In genomic region chr3:142243134-142243533, GRCh38 we compare ENCODE assay signal across 11 cellular contexts. TPM values are rescaled to one million over a fixed set of nuclear protein-coding genes. Genes with fewer than 3 reads are reported as not detected.
DNase-seq lines count a peak whose midpoint lies in the region; ATAC-seq, FAIRE-seq and TF ChIP-seq lines count a peak whose summit lies in the region.
"Had no signal": no experiment of that assay in that cellular context is flagged by ENCODE, and none has a peak within 500 bp of the region (broad histone marks: within the 10 kb centered on the region; RNA-seq: fewer than 3 reads in every experiment).

No MANE protein-coding gene starts in this region.

- WGBS in endodermal cell (ENCODE audit: insufficient coverage in 1 of 2, insufficient read length in 1 of 2), 2 experiments: 81 to 100% methylated on average over 2 of the region's 2 CpGs
- WGBS in mesendoderm (ENCODE audit: extremely low coverage, insufficient coverage, low lambda C conversion rate): no CpG with 5 or more reads among the region's 2 CpGs

- H3K4me3 Mint-ChIP-seq in endodermal cell: no peak overlapping the region
- no peak overlapping the region for H3K4me3 Mint-ChIP-seq in neural progenitor cell
- no peak overlapping the region for H3K4me3 Mint-ChIP-seq in activated T-cell treated with anti-CD3 and anti-CD28 coated beads, Interleukin-2, amount 50 U/mL, for 4 hours
- H3K4me3 Mint-ChIP-seq: CD8-positive, alpha-beta memory T cell had no signal

- H3K4ac ChIP-seq in mesendoderm (ENCODE audit: low read depth, low read length): no peak overlapping the region

- H3K4me1 Mint-ChIP-seq in endodermal cell (peaks cover 9% of the 10 kb centered on the region), neural progenitor cell (peaks cover 2% of the 10 kb centered on the region)
- no peaks in the 10 kb centered on the region for H3K4me1 Mint-ChIP-seq in activated T-cell treated with anti-CD3 and anti-CD28 coated beads, Interleukin-2, amount 50 U/mL, for 4 hours (ENCODE audit: low read depth)
- H3K4me1 Mint-ChIP-seq: CD8-positive, alpha-beta memory T cell had no signal

- no peak overlapping the region for H2BK15ac ChIP-seq in mesendoderm (replicated peaks; ENCODE audit: low read depth)

- H3K27me3 Mint-ChIP-seq in endodermal cell (ENCODE audit: insufficient read depth) (peaks cover 4% of the 10 kb centered on the region), neural progenitor cell (ENCODE audit: insufficient read depth, low read depth) (no peaks in the 10 kb centered on the region)
- H3K27me3 Mint-ChIP-seq in activated T-cell treated with anti-CD3 and anti-CD28 coated beads, Interleukin-2, amount 50 U/mL, for 4 hours (ENCODE audit: low read depth): peaks cover 18% of the 10 kb centered on the region

- peak overlapping the region; percentile 8 for H3K9ac ChIP-seq in endodermal cell (ENCODE audit: extremely low read depth, low read length, poor library complexity, severe bottlenecking)
- no peak overlapping the region for H3K9ac ChIP-seq in neural progenitor cell
- no peak overlapping the region for H3K9ac ChIP-seq in mesendoderm (ENCODE audit: low read length)

- H3K9me3 ChIP-seq in endodermal cell (ENCODE audit: control insufficient read depth, low read length) (peaks cover 12% of the 10 kb centered on the region), neural progenitor cell (ENCODE audit: low read depth) (peaks cover 15% of the 10 kb centered on the region)
- H3K9me3 ChIP-seq: HAP-1 had no signal

- no peaks in the 10 kb centered on the region for H3K79me2 ChIP-seq in neural progenitor cell (ENCODE audit: low read depth)
- no peaks in the 10 kb centered on the region for H3K79me2 ChIP-seq in mesendoderm (ENCODE audit: control insufficient read depth, insufficient read depth, low read length)

- H3K4me3 ChIP-seq in H7 (ENCODE audit: insufficient read depth, low read depth, low read length) (no peak overlapping the region), endodermal cell (ENCODE audit: low read length) (peak overlapping the region; percentile 35), neural progenitor cell (no peak overlapping the region), mesendoderm (ENCODE audit: low read length) (no peak overlapping the region)
- H3K4me3 ChIP-seq: HAP-1 had no signal

- no peak overlapping the region for H3K23ac ChIP-seq in mesendoderm (ENCODE audit: low read length)

- H3K4me1 ChIP-seq in endodermal cell (ENCODE audit: control insufficient read depth, insufficient read depth, low read length): no peaks in the 10 kb centered on the region
- peaks cover 17% of the 10 kb centered on the region for H3K4me1 ChIP-seq in neural progenitor cell
- H3K4me1 ChIP-seq in mesendoderm (ENCODE audit: control insufficient read depth, low read depth, low read length): no peaks in the 10 kb centered on the region
- H3K4me1 ChIP-seq: HAP-1 had no signal

- no peak overlapping the region for H2BK120ac ChIP-seq in mesendoderm (ENCODE audit: low read depth, low read length)

- H3K79me1 ChIP-seq in mesendoderm (ENCODE audit: low read length): no peaks in the 10 kb centered on the region

- no peak for ATAC-seq in activated T-cell treated with anti-CD3 and anti-CD28 coated beads, Interleukin-2, amount 50 U/mL, for 4 hours

- no peak overlapping the region for H2AFZ ChIP-seq in neural progenitor cell (replicated peaks)

- H3K9me3 Mint-ChIP-seq in endodermal cell: peaks cover 3% of the 10 kb centered on the region
- H3K9me3 Mint-ChIP-seq in neural progenitor cell: peaks cover 7% of the 10 kb centered on the region
- H3K9me3 Mint-ChIP-seq in activated T-cell treated with anti-CD3 and anti-CD28 coated beads, Interleukin-2, amount 50 U/mL, for 4 hours: no peaks in the 10 kb centered on the region
- H3K9me3 Mint-ChIP-seq: CD8-positive, alpha-beta memory T cell had no signal

- H3K36me3 ChIP-seq in H7 (replicated peaks; ENCODE audit: control insufficient read depth, insufficient read depth, low read length) (no peaks in the 10 kb centered on the region), endodermal cell (ENCODE audit: control insufficient read depth, insufficient read depth, low read length) (no peaks in the 10 kb centered on the region), neural progenitor cell (peaks cover 3% of the 10 kb centered on the region), mesendoderm (ENCODE audit: control insufficient read depth, insufficient read depth, low read length) (no peaks in the 10 kb centered on the region)
- H3K36me3 ChIP-seq: HAP-1 had no signal

- H3K18ac ChIP-seq in mesendoderm (ENCODE audit: low read length): no peak overlapping the region

- H3K27ac ChIP-seq in endodermal cell (ENCODE audit: low read depth, low read length) (no peak overlapping the region), neural progenitor cell (no peak overlapping the region), mesendoderm (ENCODE audit: low read depth, low read length) (no peak overlapping the region)

- H3K27me3 ChIP-seq in H7 (ENCODE audit: control insufficient read depth, insufficient read depth, low read length) (no peaks in the 10 kb centered on the region), endodermal cell (ENCODE audit: control insufficient read depth, insufficient read depth, low read length, poor library complexity, severe bottlenecking) (no peaks in the 10 kb centered on the region), neural progenitor cell (no peaks in the 10 kb centered on the region), mesendoderm (ENCODE audit: insufficient read depth, low read length, poor library complexity) (no peaks in the 10 kb centered on the region)

- H3K4me2 ChIP-seq in neural progenitor cell: peak overlapping the region; percentile 62
- H3K4me2 ChIP-seq in mesendoderm (ENCODE audit: low read length): no peak overlapping the region

- no peak overlapping the region for H3K56ac ChIP-seq in mesendoderm (ENCODE audit: low read length)

- DNase-seq in D341Med (ENCODE audit: low spot score) (peak; percentile 38), H7 (peak; percentile 27), endodermal cell (no peak), neural progenitor cell (ENCODE audit: low spot score) (peak; percentile 81), mesendoderm (no peak), RCC 7860 (ENCODE audit: low spot score) (no peak)
- no peak for DNase-seq in activated T-cell treated with anti-CD3 and anti-CD28 coated beads, Interleukin-2, amount 50 U/mL, for 4 hours
- DNase-seq: CD8-positive, alpha-beta memory T cell; NCI-H2029 treated with DMSO at 0.1 percent for 48 hours; NCI-H748 treated with DMSO at 0.1 percent for 48 hours had no signal

- TF ChIP-seq CTCF in endodermal cell (conservative IDR thresholded peaks at IDR 0.05) (no peak), neural progenitor cell (IDR thresholded peaks at IDR 0.05) (no peak)

- H3F3A ChIP-seq in neural progenitor cell (ENCODE audit: low read depth): peaks cover 14% of the 10 kb centered on the region

- no peak overlapping the region for H2BK5ac ChIP-seq in mesendoderm (ENCODE audit: low read length)

- peak overlapping the region; percentile 44 for H3K27ac Mint-ChIP-seq in endodermal cell
- no peak overlapping the region for H3K27ac Mint-ChIP-seq in neural progenitor cell

- no peak for FAIRE-seq in RCC 7860 (lab: Jason Lieb, UNC)

- no peak overlapping the region for H4K5ac ChIP-seq in mesendoderm (ENCODE audit: low read length)

- no peaks in the 10 kb centered on the region for H4K20me1 ChIP-seq in neural progenitor cell (ENCODE audit: low read depth)

- H2AK5ac ChIP-seq in mesendoderm (ENCODE audit: low read length): no peak overlapping the region

- no peak overlapping the region for H4K8ac ChIP-seq in mesendoderm (ENCODE audit: low read depth, low read length)

- H3K36me3 Mint-ChIP-seq in endodermal cell (ENCODE audit: low read depth): no peaks in the 10 kb centered on the region
- no peaks in the 10 kb centered on the region for H3K36me3 Mint-ChIP-seq in neural progenitor cell
- H3K36me3 Mint-ChIP-seq in activated T-cell treated with anti-CD3 and anti-CD28 coated beads, Interleukin-2, amount 50 U/mL, for 4 hours (ENCODE audit: insufficient read depth): no peaks in the 10 kb centered on the region

RNA-seq across cellular contexts. Expression of gene GK5, which starts 17.7 kb away (rescaled TPM):
- 6.6 and 7.2 TPM in 2 replicates for total RNA-seq in H7 (2014; rRNA removed; shearing (Covaris generic))
- total RNA-seq in endodermal cell (10 to 100 TPM; 17.9 to 31.8 TPM), neural progenitor cell (ENCODE audit: low replicate concordance) (22.7 and 35.7 TPM in 2 replicates)
- 12.8 TPM for polyA plus RNA-seq in endodermal cell (2013, experiment 1 of 2)
- polyA plus RNA-seq in endodermal cell (2013, experiment 2 of 2): 10.9 TPM
- 6.1 TPM for polyA plus RNA-seq in mesendoderm (2013, experiment 1 of 2)
- 5.6 TPM for polyA plus RNA-seq in mesendoderm (2013, experiment 2 of 2)
- 10 to 100 TPM in 2 of 3 donors, 1 to 10 TPM in 1; 10.0 to 11.9 (median 11.0) TPM for total RNA-seq in activated T-cell treated with anti-CD3 and anti-CD28 coated beads, Interleukin-2, amount 50 U/mL, for 4 hours

Comparison
In these comparisons a context has a peak if more than half of its experiments do, and no peak if none do; other contexts are left out.
1. DNase-seq: peak in D341Med (single experiment), H7 (single experiment) and neural progenitor cell (single experiment); none in endodermal cell (single experiment), mesendoderm (single experiment), activated T-cell treated with anti-CD3 and anti-CD28 coated beads, Interleukin-2, amount 50 U/mL, for 4 hours (single experiment) and RCC 7860 (single experiment).